ENCODE assay signal across 24 cellular contexts in genomic region chr2:80592106-80592505, GRCh38.
"Had no signal": no experiment of that assay in that cellular context is flagged by ENCODE, and none has a peak within 500 bp of the region (broad histone marks: within the 10 kb centered on the region; RNA-seq: fewer than 3 reads in every experiment).

No MANE protein-coding gene starts in this region.

- H3K27me3 ChIP-seq: MG63 had no signal

- H3K27ac ChIP-seq: RWPE1 had no signal

- DNase-seq: Karpas-422; KBM-7; MG63; NCI-H1092; NCI-H1105 treated with DMSO at 0.1 percent for 48 hours; NCI-H1417 treated with DMSO at 0.1 percent for 48 hours; NCI-H146; NCI-H1694 treated with DMSO at 0.1 percent for 48 hours; NCI-H1930; NCI-H2081; NCI-H2107; NCI-H2227 treated with DMSO at 0.1 percent for 48 hours; NCI-H446; NCI-H510A; NCI-H524 treated with DMSO at 0.1 percent for 48 hours; NCI-H69; NCI-H774; NK-92 treated with Interleukin-12 subunit alpha and Interleukin-12 subunit beta, amount 100 ng/mL, for 24 hours; SHP77; SK-N-SH; SW 1271; T-cell had no signal

- FAIRE-seq: RCC 7860 had no signal

- H3K36me3 ChIP-seq: MG63 had no signal

- H3K4me2 ChIP-seq: SK-N-SH had no signal

- H3K9ac ChIP-seq: SK-N-SH had no signal

- H3K9me3 ChIP-seq: MG63 had no signal

- H3K4me3 ChIP-seq: MG63 had no signal

- ATAC-seq: T-cell had no signal
